19 cellular contexts compared by ENCODE assay signal in the genomic region with DNA sequence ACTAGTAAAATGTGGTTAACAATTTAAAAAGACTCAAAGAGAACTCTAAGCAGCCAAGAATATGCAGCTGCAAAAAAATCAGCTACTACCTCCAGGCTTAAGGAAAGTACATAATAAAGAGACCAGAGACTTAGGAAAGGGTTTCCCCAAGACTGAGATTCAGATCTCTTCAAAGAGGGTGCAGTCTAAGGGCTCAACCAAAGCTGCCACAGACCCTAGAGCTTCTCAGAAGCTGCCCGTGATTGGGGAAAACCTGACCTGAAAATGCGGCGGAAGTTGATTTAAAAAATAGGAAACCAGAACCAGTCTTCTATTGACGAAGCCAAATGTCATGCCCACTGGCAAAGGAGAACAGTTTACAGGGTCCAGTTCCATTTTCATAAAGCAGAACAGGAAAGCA.
"Had no signal": no experiment of that assay in that cellular context is flagged by ENCODE, and none has a peak within 500 bp of the region (broad histone marks: within the 10 kb centered on the region; RNA-seq: fewer than 3 reads in every experiment).

No MANE protein-coding gene starts in this region.

- H3K4me1 ChIP-seq: body of pancreas, stomach had no signal

- ATAC-seq: activated naive CD4-positive, alpha-beta T cell treated with anti-CD3 and anti-CD28 coated beads, Interleukin-2, amount 50 U/mL, for 72 hours; activated T-helper 17 cell treated with anti-CD3 and anti-CD28 coated beads, Interleukin-2, amount 50 U/mL, for 72 hours; body of pancreas; left lobe of liver had no signal

- DNase-seq: activated B cell treated with CpG ODN at 0.5 μM for 24 hours; activated CD4-positive, alpha-beta T cell treated with anti-CD3 and anti-CD28 coated beads, Interleukin-2, amount 10 ng/mL, durations not matched to agents 7 days and 5 days; activated CD8-positive, alpha-beta memory T cell treated with anti-CD3 and anti-CD28 coated beads for 24 hours; amniotic stem cell; body of pancreas; central memory CD4-positive, alpha-beta T cell; cortex of kidney; effector memory CD4-positive, alpha-beta T cell; islet precursor cell; mammary epithelial cell; ovary; retina; stimulated activated CD4-positive, alpha-beta T cell treated with anti-CD3 and anti-CD28 coated beads, Interleukin-4, amount 100 ng/mL, for 4 hours; stomach had no signal

- H3K27ac ChIP-seq: body of pancreas, ovary, skin epidermis, stomach, thoracic aorta had no signal

- H3K36me3 ChIP-seq: ovary, stomach, thoracic aorta had no signal

- H3K9me3 ChIP-seq: body of pancreas, ovary, stomach, thoracic aorta had no signal

- H3K27me3 ChIP-seq: body of pancreas, ovary, stomach had no signal

- H3K4me3 ChIP-seq: body of pancreas, ovary, skin epidermis, stomach, thoracic aorta had no signal
